Comparison of ENCODE assay signal across 8 cellular contexts in genomic region chr3:49869525-49870126, GRCh38. TPM values are rescaled to one million over a fixed set of nuclear protein-coding genes. Genes with fewer than 3 reads are reported as not detected.
DNase-seq lines count a peak whose midpoint lies in the region; ATAC-seq, FAIRE-seq and TF ChIP-seq lines count a peak whose summit lies in the region.

CAMKV (minus strand) TSS chr3:49869906; CDS start chr3:49862388, 7,518 bp downstream.

- H3K4me3 ChIP-seq in adipocyte (ENCODE audit: low read length): no peak within 1 kb of the TSS
- H3K4me3 ChIP-seq in lower lobe of right lung: peak within 1 kb of the TSS; percentile 40
- peak within 1 kb of the TSS; percentile 26 to 46 for H3K4me3 ChIP-seq in tibial artery

- H3K9me3 ChIP-seq in adipocyte (ENCODE audit: control insufficient read depth, low read length): peaks cover 5% of the 10 kb centered on the region
- no peaks in the 10 kb centered on the region for H3K9me3 ChIP-seq in lower lobe of right lung
- no peaks in the 10 kb centered on the region for H3K9me3 ChIP-seq in tibial artery

- no peak for TF ChIP-seq POLR2A in GM12891 (IDR thresholded peaks at IDR 0.05; ENCODE audit: low read depth, low read length)

- H3K36me3 ChIP-seq in adipocyte (ENCODE audit: control insufficient read depth, insufficient read depth, low read length, severe bottlenecking) (no peaks in the 10 kb centered on the region), lower lobe of right lung (no peaks in the 10 kb centered on the region), tibial artery (no peaks in the 10 kb centered on the region)

- ATAC-seq in lower lobe of right lung: peak in 1 of 2 donors; percentile 15
- ATAC-seq in GM19351 (IDR thresholded peaks at IDR 0.05; ENCODE audit: unreplicated experiment): no peak
- ATAC-seq in HG02759 (IDR thresholded peaks at IDR 0.05; ENCODE audit: unreplicated experiment): no peak
- no peak for ATAC-seq in HG03025 (IDR thresholded peaks at IDR 0.05; ENCODE audit: low FRiP score, unreplicated experiment)

- DNase-seq in GM12891 (ENCODE audit: insufficient read length, low spot score): peak; percentile 62
- DNase-seq in NCI-H146 (lab: John Stamatoyannopoulos, UW): peak; percentile 51
- peak; percentile 11 for DNase-seq in adipocyte (ENCODE audit: low read depth)
- no peak for DNase-seq in lower lobe of right lung
- no peak for DNase-seq in tibial artery

- TF ChIP-seq CTCF in lower lobe of right lung (IDR thresholded peaks at IDR 0.05): no peak
- no peak for TF ChIP-seq CTCF in tibial artery (IDR thresholded peaks at IDR 0.05)

- no peak within 1 kb of the TSS for H3K27ac ChIP-seq in lower lobe of right lung
- H3K27ac ChIP-seq in tibial artery: no peak within 1 kb of the TSS

- H3K27me3 ChIP-seq in adipocyte (replicated peaks; ENCODE audit: control insufficient read depth, insufficient read depth, low read length) (peaks cover 67% of the 10 kb centered on the region), lower lobe of right lung (ENCODE audit: low read depth) (peaks cover 39% of the 10 kb centered on the region), tibial artery (peaks cover 6 to 71% of the 10 kb centered on the region in 2 donors)

- no peak for FAIRE-seq in GM12891 (lab: Jason Lieb, UNC)

- intact Hi-C loops in lower lobe of right lung (cut with DNase I) (no loop called here), tibial artery (cut with DNase I; ENCODE audit: low total_unique reads) (no loop called here)

- no peaks in the 10 kb centered on the region for H3K4me1 ChIP-seq in adipocyte (ENCODE audit: control insufficient read depth, insufficient read depth, low read length)
- H3K4me1 ChIP-seq in lower lobe of right lung: peaks cover 11% of the 10 kb centered on the region
- H3K4me1 ChIP-seq in tibial artery: peaks cover 0 to 15% (median 13%) of the 10 kb centered on the region in 4 donors

- H3K9ac ChIP-seq in adipocyte (ENCODE audit: low read length): no peak within 1 kb of the TSS

TF ChIP-seq in GM12891, 5 proteins besides CTCF, POLR2A, EP300 and RAD21:
- TF ChIP-seq PAX5 (IDR thresholded peaks at IDR 0.05; ENCODE audit: insufficient read depth, low read length, severe bottlenecking) (no peak), POLR2AphosphoS5 (IDR thresholded peaks at IDR 0.05; ENCODE audit: low read depth, low read length) (no peak), SPI1 (IDR thresholded peaks at IDR 0.05; ENCODE audit: low read depth, low read length) (peak; percentile 32; the same call in 1 of the 2 replicates)

RNA-seq across cellular contexts. Expression of gene CAMKV, which starts in this region (rescaled TPM):
- polyA plus RNA-seq in GM12891 (2012; ENCODE audit: low read depth, missing spikeins): 0.10 TPM
- total RNA-seq in lower lobe of right lung: not detected

Comparison
In these comparisons a context has a peak if more than half of its experiments do, and no peak if none do; other contexts are left out.
1. DNase-seq: peak in GM12891 (single experiment), NCI-H146 (single experiment) and adipocyte (single experiment); none in lower lobe of right lung (single experiment) and tibial artery (0 of 2).